ENCODE assay signal across 8 cellular contexts in genomic region chr18:48975817-48976649, GRCh38. TPM values are rescaled to one million over a fixed set of nuclear protein-coding genes. Genes with fewer than 3 reads are reported as not detected.
DNase-seq lines count a peak whose midpoint lies in the region; ATAC-seq and TF ChIP-seq lines count a peak whose summit lies in the region.

No MANE protein-coding gene starts in this region.

- H3K9me3 ChIP-seq in right lobe of liver = no peaks in the 10 kb centered on the region

- TF ChIP-seq CTCF in activated B cell treated with CpG ODN at 0.5 μM for 24 hours (IDR thresholded peaks at IDR 0.05) (no peak), right lobe of liver (IDR thresholded peaks at IDR 0.05) (no peak)

- 12% methylated on average over 7 of the region's 119 CpGs for WGBS in right lobe of liver (ENCODE audit: insufficient coverage, low coverage, low lambda C conversion rate, missing lambda C conversion rate)

- peak overlapping the region; percentile 64 to 67 (median 65) for H3K4me3 ChIP-seq in right lobe of liver

- intact Hi-C loops in activated B cell treated with CpG ODN at 0.5 μM for 24 hours (cut with micrococcal nuclease) (loop anchor here (1.0 to 2.0 kb wide), 4 partner anchors 17 to 191 kb away; no protein-coding TSS in a partner anchor), right lobe of liver (cut with DNase I) (no loop called here)

- peaks cover 14% of the 10 kb centered on the region for H3K4me1 Mint-ChIP-seq in activated B cell treated with CpG ODN at 0.5 μM for 24 hours

- H3K27ac ChIP-seq in right lobe of liver = peak overlapping the region in 1 of 3 donors; percentile 62

- no peaks in the 10 kb centered on the region for H3K36me3 Mint-ChIP-seq in activated B cell treated with CpG ODN at 0.5 μM for 24 hours (ENCODE audit: low read depth)

- H3K4me3 Mint-ChIP-seq in activated B cell treated with CpG ODN at 0.5 μM for 24 hours = peak overlapping the region; percentile 79

- no peaks in the 10 kb centered on the region for H3K9me3 Mint-ChIP-seq in activated B cell treated with CpG ODN at 0.5 μM for 24 hours

- DNase-seq in DMS53 (lab: John Stamatoyannopoulos, UW) (peak; percentile 96), M059J (ENCODE audit: low read depth) (peak; percentile 74), activated B cell treated with CpG ODN at 0.5 μM for 24 hours (peak; percentile 44), cerebellar cortex (ENCODE audit: low spot score) (peak; percentile 42), right lobe of liver (peak in 2 of 3 donors; percentile 64 to 74), globus pallidus (ENCODE audit: low spot score) (no peak)
- DNase-seq in stimulated activated CD4-positive, alpha-beta T cell treated with anti-CD3 and anti-CD28 coated beads, TNF-alpha, amount 100 ng/mL, for 24 hours (ENCODE audit: low read depth in 3 of 3) = peak in 2 of 3 experiments; percentile 31 to 61

- peak; percentile 55 for TF ChIP-seq POLR2A in right lobe of liver (IDR thresholded peaks at IDR 0.05)

- H3K27me3 Mint-ChIP-seq in activated B cell treated with CpG ODN at 0.5 μM for 24 hours = peaks cover 16% of the 10 kb centered on the region

- no peaks in the 10 kb centered on the region for H3K27me3 ChIP-seq in right lobe of liver

- POLR2A ChIA-PET in activated B cell treated with CpG ODN at 0.5 μM for 24 hours (lab: Charles Lee) = interaction anchor here (0.7 kb wide), 1 partner anchor 24 kb away, joined by 4 read pairs; no protein-coding TSS in a partner anchor

- H3K36me3 ChIP-seq in right lobe of liver = no peaks in the 10 kb centered on the region

- CTCF ChIA-PET in activated B cell treated with CpG ODN at 0.5 μM for 24 hours (lab: Charles Lee) = interaction anchor here (1.2 kb wide), 1 partner anchor 66 kb away, joined by 3 read pairs; no protein-coding TSS in a partner anchor

- ATAC-seq in GM21529 (IDR thresholded peaks at IDR 0.05; ENCODE audit: unreplicated experiment) (peak; percentile 73), activated B cell treated with CpG ODN at 0.5 μM for 24 hours (ENCODE audit: low read depth) (peak; percentile 78), right lobe of liver (peak; percentile 78 to 90 (median 88))

- peaks cover 0 to 4% (median 0%) of the 10 kb centered on the region in 4 donors for H3K4me1 ChIP-seq in right lobe of liver

- no peak overlapping the region for H3K27ac Mint-ChIP-seq in activated B cell treated with CpG ODN at 0.5 μM for 24 hours

RNA-seq across cellular contexts. Expression of gene SMAD7, which starts 25.3 kb away (rescaled TPM):
- total RNA-seq in M059J (2014; rRNA removed; shearing (Covaris generic)) = 12.6 and 19.3 TPM in 2 replicates
- total RNA-seq in activated B cell treated with CpG ODN at 0.5 μM for 24 hours (6.8 and 6.9 TPM in 2 replicates), right lobe of liver (10 to 100 TPM in 4 of 6 experiments, 1 to 10 TPM in 2; 8.2 to 13.5 (median 11.0) TPM)
